8 cellular contexts compared by ENCODE assay signal in genomic region chr2:159903404-159904126, GRCh38. TPM values are rescaled to one million over a fixed set of nuclear protein-coding genes. Genes with fewer than 3 reads are reported as not detected.
DNase-seq lines count a peak whose midpoint lies in the region; FAIRE-seq and TF ChIP-seq lines count a peak whose summit lies in the region.

No MANE protein-coding gene starts in this region.

- H3K4me1 Mint-ChIP-seq in activated naive CD4-positive, alpha-beta T cell treated with anti-CD3 and anti-CD28 coated beads, Interleukin-2, amount 10 ng/mL, durations not matched to agents 7 days and 5 days = peaks cover 39% of the 10 kb centered on the region

- H3K27me3 ChIP-seq in H7 (ENCODE audit: control insufficient read depth, insufficient read depth, low read length) (peaks cover 24% of the 10 kb centered on the region), NT2/D1 (ENCODE audit: insufficient read depth, insufficient read length) (peaks cover 25% of the 10 kb centered on the region)

- H3K9me3 ChIP-seq in NT2/D1 (ENCODE audit: insufficient read depth, low read length) (no peaks in the 10 kb centered on the region), iPS-18c (ENCODE audit: control insufficient read depth, insufficient read depth, low read length) (no peaks in the 10 kb centered on the region)

- TF ChIP-seq POLR2A in GM10847 (IDR thresholded peaks at IDR 0.05; ENCODE audit: extremely low read depth, insufficient read length) (peak; percentile 55), erythroblast (IDR thresholded peaks at IDR 0.05; ENCODE audit: low read length) (no peak)

- peak overlapping the region; percentile 94 for H3K4me3 Mint-ChIP-seq in activated naive CD4-positive, alpha-beta T cell treated with anti-CD3 and anti-CD28 coated beads, Interleukin-2, amount 10 ng/mL, durations not matched to agents 7 days and 5 days

- H3K27ac Mint-ChIP-seq in activated naive CD4-positive, alpha-beta T cell treated with anti-CD3 and anti-CD28 coated beads, Interleukin-2, amount 10 ng/mL, durations not matched to agents 7 days and 5 days = peak overlapping the region; percentile 94

- H3K27me3 Mint-ChIP-seq in activated naive CD4-positive, alpha-beta T cell treated with anti-CD3 and anti-CD28 coated beads, Interleukin-2, amount 10 ng/mL, durations not matched to agents 7 days and 5 days = peaks cover 12% of the 10 kb centered on the region

- H3K36me3 ChIP-seq in H7 (replicated peaks; ENCODE audit: control insufficient read depth, insufficient read depth, low read length) (no peaks in the 10 kb centered on the region), NT2/D1 (ENCODE audit: insufficient read depth, insufficient read length, low read length) (no peaks in the 10 kb centered on the region)

- no peaks in the 10 kb centered on the region for H3K4me1 ChIP-seq in NT2/D1 (ENCODE audit: insufficient read depth, insufficient read length)

- H3K4me3 ChIP-seq in H7 (ENCODE audit: insufficient read depth, low read depth, low read length) (peak overlapping the region; percentile 76), NT2/D1 (ENCODE audit: insufficient read length, low read depth) (peak overlapping the region; percentile 68), iPS-18c (ENCODE audit: insufficient read depth, low read depth, low read length) (peak overlapping the region; percentile 73)

- peaks cover 19% of the 10 kb centered on the region for H3K36me3 Mint-ChIP-seq in activated naive CD4-positive, alpha-beta T cell treated with anti-CD3 and anti-CD28 coated beads, Interleukin-2, amount 10 ng/mL, durations not matched to agents 7 days and 5 days

- H3K9ac ChIP-seq in NT2/D1 (ENCODE audit: insufficient read length, low read depth) = no peak overlapping the region

- CTCF ChIA-PET in activated naive CD4-positive, alpha-beta T cell treated with anti-CD3 and anti-CD28 coated beads, Interleukin-2, amount 10 ng/mL, durations not matched to agents 7 days and 5 days (lab: Charles Lee) = interaction anchor here (0.6 to 1.9 kb wide), 2 partner anchors 9 to 1071 kb away, joined by 3 to 5 read pairs; no protein-coding TSS in a partner anchor

- FAIRE-seq in D721Med (lab: Jason Lieb, UNC) = no peak

- no peak for TF ChIP-seq CTCF in D721Med (IDR thresholded peaks at IDR 0.05; ENCODE audit: insufficient read depth, missing control alignments)

- DNase-seq in H7 = no peak
- no peak for DNase-seq in NT2/D1 (ENCODE audit: low read depth, low spot score)
- DNase-seq in activated naive CD4-positive, alpha-beta T cell treated with anti-CD3 and anti-CD28 coated beads, Interleukin-2, amount 10 ng/mL, durations not matched to agents 7 days and 5 days = peak; percentile 80
- peak; percentile 54 for DNase-seq in stimulated activated CD4-positive, alpha-beta T cell treated with anti-CD3 and anti-CD28 coated beads, Interleukin-4, amount 100 ng/mL, for 1 hour
- no peak for DNase-seq in erythroblast (lab: John Stamatoyannopoulos, UW)
- DNase-seq in D721Med (ENCODE audit: insufficient read length, low spot score) = no peak

- H3K9me3 Mint-ChIP-seq in activated naive CD4-positive, alpha-beta T cell treated with anti-CD3 and anti-CD28 coated beads, Interleukin-2, amount 10 ng/mL, durations not matched to agents 7 days and 5 days = no peaks in the 10 kb centered on the region

RNA-seq across cellular contexts. Expression of gene LY75, which starts 1.0 kb away (rescaled TPM):
- 0.81 and 1.1 TPM in 2 replicates for total RNA-seq in H7 (2014; rRNA removed; shearing (Covaris generic))

Comparison
In these comparisons a context has a peak if more than half of its experiments do, and no peak if none do; other contexts are left out.
1. DNase-seq: peak in activated naive CD4-positive, alpha-beta T cell treated with anti-CD3 and anti-CD28 coated beads, Interleukin-2, amount 10 ng/mL, durations not matched to agents 7 days and 5 days (single experiment) and stimulated activated CD4-positive, alpha-beta T cell treated with anti-CD3 and anti-CD28 coated beads, Interleukin-4, amount 100 ng/mL, for 1 hour (single experiment); none in H7 (single experiment), NT2/D1 (single experiment), erythroblast (0 of 2) and D721Med (single experiment).
2. Peak in every context shown above with its lines, with median percentiles within 50 percentile points of each other: H3K4me3 ChIP-seq.